In genomic region chr5:150350524-150351344, GRCh38 we compare ENCODE assay signal across 8 cellular contexts. TPM values are rescaled to one million over a fixed set of nuclear protein-coding genes. Genes with fewer than 3 reads are reported as not detected.
DNase-seq lines count a peak whose midpoint lies in the region; ATAC-seq, FAIRE-seq and TF ChIP-seq lines count a peak whose summit lies in the region.

No MANE protein-coding gene starts in this region.

- H3K9me3 Mint-ChIP-seq in activated CD4-positive, alpha-beta T cell treated with anti-CD3 and anti-CD28 coated beads for 36 hours (ENCODE audit: low read depth): no peaks in the 10 kb centered on the region

- H3K4me3 Mint-ChIP-seq in activated CD4-positive, alpha-beta T cell treated with anti-CD3 and anti-CD28 coated beads for 36 hours: no peak overlapping the region

- DNase-seq in A549 (ENCODE audit: low read depth in 1 of 2, low spot score in 1 of 2) (peak; percentile 83 to 84), NCI-H1694 (lab: John Stamatoyannopoulos, UW) (peak; percentile 11), ecto neural progenitor cell (ENCODE audit: low spot score) (peak; percentile 76), lung microvascular endothelial cell (ENCODE audit: low read depth in 2 of 2) (peak; percentile 68 to 71)
- DNase-seq in activated CD4-positive, alpha-beta T cell treated with anti-CD3 and anti-CD28 coated beads for 36 hours: peak; percentile 78
- DNase-seq in stimulated activated CD8-positive, alpha-beta memory T cell treated with anti-CD3 and anti-CD28 coated beads, Interleukin-4, amount 100 ng/mL, for 24 hours (ENCODE audit: low read depth): peak; percentile 30

- H3K36me3 Mint-ChIP-seq in activated CD4-positive, alpha-beta T cell treated with anti-CD3 and anti-CD28 coated beads for 36 hours (ENCODE audit: low read depth): no peaks in the 10 kb centered on the region

- H3K27ac ChIP-seq in A549: peak overlapping the region; percentile 46 to 72; a peak in 5 of 6 replicates

- intact Hi-C loops in activated CD4-positive, alpha-beta T cell treated with anti-CD3 and anti-CD28 coated beads for 36 hours (cut with DNase I, micrococcal nuclease): loop anchor here (1.0 to 5.0 kb wide), 4 partner anchors 78 to 220 kb away; no protein-coding TSS in a partner anchor

- FAIRE-seq in A549 (lab: Jason Lieb, UNC): no peak

- H3K27me3 Mint-ChIP-seq in activated CD4-positive, alpha-beta T cell treated with anti-CD3 and anti-CD28 coated beads for 36 hours: no peaks in the 10 kb centered on the region

- ATAC-seq in A549: peak; percentile 94 to 96
- peak; percentile 86 for ATAC-seq in HG02642 (IDR thresholded peaks at IDR 0.05; ENCODE audit: poor library complexity, unreplicated experiment)
- peak; percentile 93 for ATAC-seq in activated CD4-positive, alpha-beta T cell treated with anti-CD3 and anti-CD28 coated beads for 36 hours

- no peak overlapping the region for H3K4me2 ChIP-seq in A549

- H3K9me3 ChIP-seq in A549: no peaks in the 10 kb centered on the region

- peak; percentile 97 for TF ChIP-seq RAD21 in A549 (conservative IDR thresholded peaks at IDR 0.05 in 1 of 2, IDR thresholded peaks at IDR 0.05 in 1 of 2)

- peak overlapping the region; percentile 22 for H3K27ac Mint-ChIP-seq in activated CD4-positive, alpha-beta T cell treated with anti-CD3 and anti-CD28 coated beads for 36 hours

- CTCF ChIA-PET in A549 (lab: Yijun Ruan, JAX): interaction anchor here (0.6 to 7.1 kb wide), 66 partner anchors 9 to 276 kb away, joined by 3 to 155 read pairs (median 5); partner anchors contain the start of genes ARSI and CAMK2A
- CTCF ChIA-PET in activated CD4-positive, alpha-beta T cell treated with anti-CD3 and anti-CD28 coated beads for 36 hours (lab: Charles Lee): interaction anchor here (0.6 to 2.3 kb wide), 9 partner anchors 14 to 593 kb away, joined by 3 to 6 read pairs (median 3); partner anchors contain the start of gene CD74

- TF ChIP-seq EP300 in A549 (IDR thresholded peaks at IDR 0.05): no peak

- peaks cover 24% of the 10 kb centered on the region for H3K4me1 ChIP-seq in A549

- WGBS in A549 (ENCODE audit: missing lambda C conversion rate): 38% methylated on average over 7 of the region's 7 CpGs

- no peak overlapping the region for H3K4me3 ChIP-seq in A549

- POLR2A ChIA-PET in A549 (lab: Yijun Ruan, JAX): no interaction called here
- POLR2A ChIA-PET in activated CD4-positive, alpha-beta T cell treated with anti-CD3 and anti-CD28 coated beads for 36 hours (lab: Charles Lee): interaction anchor here (0.6 kb wide), 1 partner anchor 295 kb away, joined by 3 read pairs; no protein-coding TSS in a partner anchor

- TF ChIP-seq CTCF in A549 (IDR thresholded peaks at IDR 0.05) (peak; percentile 93), GM12874 (IDR thresholded peaks at IDR 0.05; ENCODE audit: insufficient read depth, low read depth, low read length) (peak; percentile 71)

- peaks cover 8% of the 10 kb centered on the region for H3K4me1 Mint-ChIP-seq in activated CD4-positive, alpha-beta T cell treated with anti-CD3 and anti-CD28 coated beads for 36 hours

- no peak for TF ChIP-seq POLR2A in A549 (IDR thresholded peaks at IDR 0.05; ENCODE audit: low read length)

TF ChIP-seq in A549, 52 proteins besides CTCF, POLR2A, EP300 and RAD21:
- peak; percentile 59 for TF ChIP-seq ZFP36 (IDR thresholded peaks at IDR 0.05; ENCODE audit: borderline replicate concordance, partially characterized antibody)
- TF ChIP-seq MAX (IDR thresholded peaks at IDR 0.05): peak; percentile 78
- TF ChIP-seq SMC3 (IDR thresholded peaks at IDR 0.05): peak; percentile 98
- no peak for TF ChIP-seq FOXS1 (CRISPR knock-in tag; IDR thresholded peaks at IDR 0.05)
- peak; percentile 98 for TF ChIP-seq ESRRA (IDR thresholded peaks at IDR 0.05; ENCODE audit: borderline replicate concordance, low read length)
- TF ChIP-seq USF2 (IDR thresholded peaks at IDR 0.05): peak; percentile 52
- no peak for TF ChIP-seq CHD2 (IDR thresholded peaks at IDR 0.05; ENCODE audit: low read length, partially characterized antibody)
- 0 out of 4 replicates have a peak, but pooled peaks of 1 of the 2 experiments have one; percentile 29 for TF ChIP-seq CEBPB (IDR thresholded peaks at IDR 0.05)

RNA-seq across cellular contexts. Expression of gene TCOF1, which starts 6.8 kb away (rescaled TPM):
- 17.5 and 20.9 TPM in 2 replicates for polyA plus RNA-seq in A549 (2011; rRNA removed)
- 45.2 and 47.7 TPM in 2 replicates for polyA plus RNA-seq in A549 (2012; cell fraction: cytosol; rRNA removed)
- 94.3 and 116 TPM in 2 replicates for polyA plus RNA-seq in A549 (2012; cell fraction: nucleus; rRNA removed)
- polyA plus RNA-seq in A549 (2017; fragmentation: RNase III; extraction: RNeasy Plus Mini Kit Qiagen cat#74134 plus additional on column Dnase treatment): 44.2 to 50.7 TPM (median 47.1 TPM) in 3 replicates
- 24.9 and 30.8 TPM in 2 replicates for polyA minus RNA-seq in A549 (2011; rRNA and poly(A)+ RNA removed)
- total RNA-seq in activated CD4-positive, alpha-beta T cell treated with anti-CD3 and anti-CD28 coated beads for 36 hours: 100 to 1,000 TPM; 113 to 145 TPM
- 8.3 TPM in 2 replicates for total RNA-seq in lung microvascular endothelial cell

RNA-seq across cellular contexts. Expression of gene ARSI, which starts 48.0 kb away (rescaled TPM):
- polyA plus RNA-seq in A549 (2011; rRNA removed): 2.9 and 3.2 TPM in 2 replicates
- 10.5 and 13.8 TPM in 2 replicates for polyA plus RNA-seq in A549 (2012; cell fraction: cytosol; rRNA removed)
- polyA plus RNA-seq in A549 (2012; cell fraction: nucleus; rRNA removed): 24.0 and 29.6 TPM in 2 replicates
- polyA plus RNA-seq in A549 (2017; fragmentation: RNase III; extraction: RNeasy Plus Mini Kit Qiagen cat#74134 plus additional on column Dnase treatment): 17.4 to 24.1 TPM (median 22.0 TPM) in 3 replicates
- polyA minus RNA-seq in A549 (2011; rRNA and poly(A)+ RNA removed): 3.4 and 5.7 TPM in 2 replicates
- not detected for total RNA-seq in activated CD4-positive, alpha-beta T cell treated with anti-CD3 and anti-CD28 coated beads for 36 hours
- total RNA-seq in lung microvascular endothelial cell: 0.22 TPM in 1 of 2 replicates, not detected in the other

Comparison
In these comparisons a context has a peak if more than half of its experiments do, and no peak if none do; other contexts are left out.
1. DNase-seq: peak in every context shown above with its lines; median percentile 84 in A549; 78 in activated CD4-positive, alpha-beta T cell treated with anti-CD3 and anti-CD28 coated beads for 36 hours; 76 in ecto neural progenitor cell; 70 in lung microvascular endothelial cell; 30 in stimulated activated CD8-positive, alpha-beta memory T cell treated with anti-CD3 and anti-CD28 coated beads, Interleukin-4, amount 100 ng/mL, for 24 hours; 11 in NCI-H1694.
2. RNA of gene TCOF1, which starts 6.8 kb away (total RNA-seq): 113 to 145 TPM in activated CD4-positive, alpha-beta T cell treated with anti-CD3 and anti-CD28 coated beads for 36 hours; 8.3 TPM in lung microvascular endothelial cell; every median in the first group is over 10 times any median in the second.
3. Peak in every context shown above with its lines, with median percentiles within 50 percentile points of each other: ATAC-seq.